ENCODE assay signal across 14 cellular contexts in the genomic region with DNA sequence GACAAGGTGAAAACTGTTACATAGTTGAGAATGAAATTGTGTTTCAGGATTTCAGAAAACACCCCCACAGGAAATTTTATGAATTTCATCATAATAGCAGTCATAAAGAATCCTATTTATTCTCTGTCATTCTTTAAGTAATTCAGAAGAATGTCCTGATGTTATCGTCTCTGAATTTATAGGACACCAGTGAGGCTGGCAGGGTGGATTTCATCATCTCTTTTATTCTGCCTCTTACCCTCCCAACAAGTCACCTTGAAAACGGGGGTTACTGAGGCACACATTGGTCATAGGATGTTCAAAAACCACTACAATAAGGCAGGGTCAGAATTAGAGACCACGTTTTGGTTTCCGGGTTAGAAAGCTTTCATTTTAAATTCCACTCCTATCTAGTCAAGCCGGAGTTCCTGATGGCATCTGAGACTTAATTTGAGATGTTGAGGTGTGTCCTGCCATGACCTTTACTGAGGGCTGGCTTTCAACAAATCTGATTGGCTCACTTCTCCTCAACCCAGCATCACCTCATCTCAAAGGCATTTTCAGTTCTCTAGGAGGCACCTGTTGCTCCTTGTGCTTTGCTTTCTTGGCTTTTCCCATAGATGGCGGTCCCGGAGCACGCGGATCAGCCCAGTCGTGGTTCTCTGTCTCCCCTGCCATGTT.
DNase-seq lines count a peak whose midpoint lies in the region; ATAC-seq lines count a peak whose summit lies in the region.
"Had no signal": no experiment of that assay in that cellular context is flagged by ENCODE, and none has a peak within 500 bp of the region (broad histone marks: within the 10 kb centered on the region; RNA-seq: fewer than 3 reads in every experiment).

No MANE protein-coding gene starts in this region.

- peak overlapping the region; percentile 92 for H3K27ac ChIP-seq in ACC112 (ENCODE audit: low read depth, low read length)
- H3K27ac ChIP-seq: left lung, testis had no signal

- peak; percentile 94 for ATAC-seq in activated T-helper 17 cell treated with anti-CD3 and anti-CD28 coated beads, Interleukin-2, amount 50 U/mL, for 72 hours (replicated peaks)

- H3K79me2 ChIP-seq in ACC112 (ENCODE audit: control insufficient read depth, insufficient read depth, low read length, unreplicated experiment), result no peaks in the 10 kb centered on the region

- no peaks in the 10 kb centered on the region for H3K36me3 Mint-ChIP-seq in activated T-helper 17 cell treated with anti-CD3 and anti-CD28 coated beads, Interleukin-2, amount 50 U/mL, for 72 hours (ENCODE audit: low read depth)
- H3K36me3 Mint-ChIP-seq: CD14-positive monocyte had no signal

- H3K27ac Mint-ChIP-seq in activated T-helper 17 cell treated with anti-CD3 and anti-CD28 coated beads, Interleukin-2, amount 50 U/mL, for 72 hours, result peak overlapping the region; percentile 66
- H3K27ac Mint-ChIP-seq: endodermal cell had no signal

- peaks cover 20% of the 10 kb centered on the region for H3K4me1 Mint-ChIP-seq in activated T-helper 17 cell treated with anti-CD3 and anti-CD28 coated beads, Interleukin-2, amount 50 U/mL, for 72 hours
- H3K4me1 Mint-ChIP-seq: CD14-positive monocyte had no signal

- DNase-seq in HK-2 (ENCODE audit: unreplicated experiment), result peak; percentile 53
- peak; percentile 15 for DNase-seq in iPS DF 19.7 (ENCODE audit: low read depth, low spot score)
- no peak for DNase-seq in C1 segment of cervical spinal cord (lab: John Stamatoyannopoulos, UW)
- DNase-seq in GM19238 (ENCODE audit: insufficient read length, low spot score), result no peak
- no peak for DNase-seq in SKM-1 treated with dmso at 0.1 percent for 144 hours (lab: John Stamatoyannopoulos, UW; ENCODE audit: unreplicated experiment)
- DNase-seq in NK-92 treated with Interleukin-12 subunit alpha and Interleukin-12 subunit beta, amount 100 ng/mL, for 24 hours (lab: John Stamatoyannopoulos, UW), result no peak
- DNase-seq: activated naive CD4-positive, alpha-beta T cell; endodermal cell; H7; left lung; testis had no signal

- no peaks in the 10 kb centered on the region for H3K27me3 ChIP-seq in ACC112 (ENCODE audit: insufficient read depth, low read length)
- H3K27me3 ChIP-seq: left lung, testis had no signal

- peaks cover 31% of the 10 kb centered on the region for H3K4me1 ChIP-seq in ACC112 (ENCODE audit: control insufficient read depth, insufficient read depth, low read length, unreplicated experiment)
- H3K4me1 ChIP-seq: left lung, testis had no signal

- H3K36me3 ChIP-seq in ACC112 (ENCODE audit: insufficient read depth, low read length), result no peaks in the 10 kb centered on the region
- H3K36me3 ChIP-seq: left lung had no signal

- H3K9me3 Mint-ChIP-seq in activated T-helper 17 cell treated with anti-CD3 and anti-CD28 coated beads, Interleukin-2, amount 50 U/mL, for 72 hours, result no peaks in the 10 kb centered on the region
- H3K9me3 Mint-ChIP-seq: endodermal cell had no signal

- no peaks in the 10 kb centered on the region for H3K27me3 Mint-ChIP-seq in activated T-helper 17 cell treated with anti-CD3 and anti-CD28 coated beads, Interleukin-2, amount 50 U/mL, for 72 hours

- H3K4me3 Mint-ChIP-seq in activated T-helper 17 cell treated with anti-CD3 and anti-CD28 coated beads, Interleukin-2, amount 50 U/mL, for 72 hours, result peak overlapping the region; percentile 51
- H3K4me3 Mint-ChIP-seq: CD14-positive monocyte, endodermal cell had no signal

- no peak overlapping the region for H2AFZ ChIP-seq in ACC112 (ENCODE audit: low read length, unreplicated experiment)

- H3K4me3 ChIP-seq in ACC112 (ENCODE audit: low read depth, low read length), result no peak overlapping the region
- H3K4me3 ChIP-seq: left lung, testis had no signal

Comparison
In these comparisons a context has a peak if more than half of its experiments do, and no peak if none do; other contexts are left out.
1. DNase-seq: peak in HK-2 (single experiment) and iPS DF 19.7 (single experiment); none in C1 segment of cervical spinal cord (0 of 14), GM19238 (single experiment), SKM-1 treated with dmso at 0.1 percent for 144 hours (single experiment) and NK-92 treated with Interleukin-12 subunit alpha and Interleukin-12 subunit beta, amount 100 ng/mL, for 24 hours (single experiment).